Comparison of ENCODE assay signal across 8 cellular contexts in genomic region chr1:41751804-41752513, GRCh38.
DNase-seq lines count a peak whose midpoint lies in the region; ATAC-seq, FAIRE-seq and TF ChIP-seq lines count a peak whose summit lies in the region.

No MANE protein-coding gene starts in this region.

- H2BK5ac ChIP-seq in H9 (ENCODE audit: insufficient read length, low read length): no peak overlapping the region

- no peak overlapping the region for H2BK15ac ChIP-seq in H9 (ENCODE audit: low read depth, low read length)

- no peaks in the 10 kb centered on the region for H3K9me3 Mint-ChIP-seq in H9

- no peaks in the 10 kb centered on the region for H3K79me1 ChIP-seq in H9 (ENCODE audit: insufficient read depth, low read depth, low read length, poor library complexity, severe bottlenecking)

- H4K20me1 ChIP-seq in H9 (ENCODE audit: control insufficient read depth, insufficient read depth, insufficient read length): no peaks in the 10 kb centered on the region

- H3K9ac ChIP-seq in H9 (ENCODE audit: extremely low read depth, insufficient read length, low read length): no peak overlapping the region

- no peaks in the 10 kb centered on the region for H3K23me2 ChIP-seq in H9 (ENCODE audit: insufficient read length, low read depth, low read length, poor library complexity, severe bottlenecking)

- no peak for TF ChIP-seq POLR2A in H54 (IDR thresholded peaks at IDR 0.05; ENCODE audit: low read depth, low read length)

- no peak overlapping the region for H3K4me3 Mint-ChIP-seq in H9

- H3T11ph ChIP-seq in H9 (ENCODE audit: low read length): no peak overlapping the region

- no peaks in the 10 kb centered on the region for H3K9me3 ChIP-seq in H9 (ENCODE audit: control insufficient read depth, low read depth, low read length)

- WGBS in H9 (ENCODE audit: extremely low coverage, insufficient read length, low lambda C conversion rate): no CpG with 5 or more reads among the region's 9 CpGs

- H2BK120ac ChIP-seq in H9 (ENCODE audit: low read depth, low read length, poor library complexity, severe bottlenecking): no peak overlapping the region

- peak; percentile 84 for FAIRE-seq in H54 (lab: Jason Lieb, UNC)

- TF ChIP-seq CTCF in fibroblast of villous mesenchyme (IDR thresholded peaks at IDR 0.05; ENCODE audit: insufficient read depth, low read depth, low read length) (no peak), H9 (conservative IDR thresholded peaks at IDR 0.05) (no peak)

- no peak overlapping the region for H3K27ac Mint-ChIP-seq in H9

- no peak overlapping the region; the same call in 1 of the 2 replicates for H3K14ac ChIP-seq in H9 (ENCODE audit: insufficient read depth, low read length)

- H3K4me1 Mint-ChIP-seq in H9: peaks cover 8 to 17% of the 10 kb centered on the region in 2 experiments

- no peaks in the 10 kb centered on the region; the same call in 1 of the 2 replicates for H3K27me3 Mint-ChIP-seq in H9 (ENCODE audit: low read depth)

- H4K8ac ChIP-seq in H9 (replicated peaks; ENCODE audit: insufficient read length, low read depth, low read length): no peak overlapping the region

- H2AFZ ChIP-seq in H9 (ENCODE audit: low read length): no peak overlapping the region

- H2BK20ac ChIP-seq in H9 (ENCODE audit: low read depth, low read length, poor library complexity, severe bottlenecking): no peak overlapping the region

- peaks cover 5% of the 10 kb centered on the region; the same call in 1 of the 2 replicates for H3K4me1 ChIP-seq in H9 (ENCODE audit: insufficient read depth, low read length)

- no peak overlapping the region for H4K91ac ChIP-seq in H9 (ENCODE audit: insufficient read length, low read depth, low read length)

- H3K79me2 ChIP-seq in H9 (ENCODE audit: insufficient read depth, low read length): no peaks in the 10 kb centered on the region

- H3K4me3 ChIP-seq in fibroblast of villous mesenchyme (ENCODE audit: low read depth, low read length): no peak overlapping the region

- ATAC-seq in GM18511 (IDR thresholded peaks at IDR 0.05; ENCODE audit: unreplicated experiment): peak; percentile 53
- no peak for ATAC-seq in HG02571 (IDR thresholded peaks at IDR 0.05; ENCODE audit: unreplicated experiment)
- no peak for ATAC-seq in GM21367 (IDR thresholded peaks at IDR 0.05; ENCODE audit: unreplicated experiment)

- H3K23ac ChIP-seq in H9 (ENCODE audit: insufficient read length, low read depth, low read length): no peak overlapping the region

- H2BK12ac ChIP-seq in H9 (ENCODE audit: insufficient read length, low read depth, low read length): no peak overlapping the region

- no peak overlapping the region for H3K4ac ChIP-seq in H9 (ENCODE audit: low read depth, low read length)

- no peak overlapping the region for H4K5ac ChIP-seq in H9 (ENCODE audit: insufficient read length, low read depth, low read length)

- DNase-seq in H54 (ENCODE audit: insufficient read length, low spot score): peak; percentile 87
- DNase-seq in NAMALWA (ENCODE audit: low spot score): peak; percentile 62
- peak; percentile 53 for DNase-seq in fibroblast of villous mesenchyme (ENCODE audit: low read depth)
- no peak for DNase-seq in H9
- no peak for DNase-seq in NCI-H526 (lab: John Stamatoyannopoulos, UW)

- H2AK5ac ChIP-seq in H9 (ENCODE audit: insufficient read length, low read length): no peak overlapping the region

- H3K36me3 Mint-ChIP-seq in H9 (ENCODE audit: insufficient read depth in 1 of 3, low read depth in 3 of 3): no peaks in the 10 kb centered on the region

- H3K56ac ChIP-seq in H9 (ENCODE audit: insufficient read length, low read depth, low read length): no peak overlapping the region

- no peaks in the 10 kb centered on the region for H3K27me3 ChIP-seq in H9 (ENCODE audit: insufficient read depth, low read length)

- no peak overlapping the region for H3K4me2 ChIP-seq in H9 (ENCODE audit: insufficient read depth, insufficient read length, low read length)

- H3K27ac ChIP-seq in H9 (ENCODE audit: insufficient read length, low read depth, low read length): no peak overlapping the region

- no peak overlapping the region for H3K18ac ChIP-seq in H9 (ENCODE audit: insufficient read length, low read depth, low read length)

Comparison
In these comparisons a context has a peak if more than half of its experiments do, and no peak if none do; other contexts are left out.
1. DNase-seq: peak in H54 (single experiment), NAMALWA (single experiment) and fibroblast of villous mesenchyme (single experiment); none in H9 (single experiment) and NCI-H526 (0 of 2).